In genomic region chr13:33434676-33435075, GRCh38 we compare ENCODE assay signal across 26 cellular contexts.
"Had no signal": no experiment of that assay in that cellular context is flagged by ENCODE, and none has a peak within 500 bp of the region (broad histone marks: within the 10 kb centered on the region; RNA-seq: fewer than 3 reads in every experiment).

No MANE protein-coding gene starts in this region.

- H3K27me3 Mint-ChIP-seq: dendritic cell treated with granulocyte-macrophage colony-stimulating factor and Interleukin-4, amounts not matched to agents 40 ng/mL and 50 ng/mL, for 4 days had no signal

- H3K27ac ChIP-seq: colonic mucosa, coronary artery, dorsolateral prefrontal cortex, epithelial cell of prostate, esophagus muscularis mucosa, esophagus squamous epithelium, foreskin keratinocyte, gastrocnemius medialis, gastroesophageal sphincter, heart left ventricle, heart right ventricle, hepatocyte had no signal

- H3K27ac Mint-ChIP-seq: dendritic cell treated with granulocyte-macrophage colony-stimulating factor and Interleukin-4, amounts not matched to agents 40 ng/mL and 50 ng/mL, for 4 days; effector memory CD8-positive, alpha-beta T cell; endodermal cell had no signal

- H3K27me3 ChIP-seq: colonic mucosa, dorsolateral prefrontal cortex, esophagus muscularis mucosa, esophagus squamous epithelium, foreskin keratinocyte, gastrocnemius medialis, gastroesophageal sphincter, heart left ventricle, heart right ventricle, hepatocyte had no signal

- H3K4me3 Mint-ChIP-seq: dendritic cell treated with granulocyte-macrophage colony-stimulating factor and Interleukin-4, amounts not matched to agents 40 ng/mL and 50 ng/mL, for 4 days; effector memory CD8-positive, alpha-beta T cell; endodermal cell had no signal

- DNase-seq: colonic mucosa; cortex of kidney; dermis blood vessel endothelial cell; dorsolateral prefrontal cortex; effector CD4-positive, alpha-beta T cell; effector CD8-positive, alpha-beta T cell; effector memory CD4-positive, alpha-beta T cell; effector memory CD8-positive, alpha-beta T cell; endodermal cell; erythroblast; esophagus squamous epithelium; foreskin fibroblast; foreskin keratinocyte; foreskin melanocyte; gastrocnemius medialis; glutamatergic neuron; head of caudate nucleus; heart left ventricle; heart right ventricle had no signal

- H3K4me1 ChIP-seq: colonic mucosa, esophagus muscularis mucosa, esophagus squamous epithelium, foreskin keratinocyte, gastrocnemius medialis, gastroesophageal sphincter, heart left ventricle, heart right ventricle had no signal

- H3K9me3 ChIP-seq: colonic mucosa, esophagus muscularis mucosa, esophagus squamous epithelium, gastrocnemius medialis, gastroesophageal sphincter, heart left ventricle, heart right ventricle had no signal

- H3K36me3 ChIP-seq: colonic mucosa, esophagus muscularis mucosa, esophagus squamous epithelium, gastrocnemius medialis, gastroesophageal sphincter, heart left ventricle, heart right ventricle had no signal

- H3K9me3 Mint-ChIP-seq: dendritic cell treated with granulocyte-macrophage colony-stimulating factor and Interleukin-4, amounts not matched to agents 40 ng/mL and 50 ng/mL, for 4 days; effector memory CD8-positive, alpha-beta T cell had no signal

- ATAC-seq: effector memory CD8-positive, alpha-beta T cell; esophagus mucosa; foreskin keratinocyte; gastrocnemius medialis; gastroesophageal sphincter; heart left ventricle; heart right ventricle had no signal

- H3K4me3 ChIP-seq: colonic mucosa, coronary artery, dorsolateral prefrontal cortex, esophagus muscularis mucosa, esophagus squamous epithelium, gastrocnemius medialis, gastroesophageal sphincter, heart left ventricle, heart right ventricle, hepatocyte had no signal
